ENCODE assay signal across 23 cellular contexts in the genomic region with DNA sequence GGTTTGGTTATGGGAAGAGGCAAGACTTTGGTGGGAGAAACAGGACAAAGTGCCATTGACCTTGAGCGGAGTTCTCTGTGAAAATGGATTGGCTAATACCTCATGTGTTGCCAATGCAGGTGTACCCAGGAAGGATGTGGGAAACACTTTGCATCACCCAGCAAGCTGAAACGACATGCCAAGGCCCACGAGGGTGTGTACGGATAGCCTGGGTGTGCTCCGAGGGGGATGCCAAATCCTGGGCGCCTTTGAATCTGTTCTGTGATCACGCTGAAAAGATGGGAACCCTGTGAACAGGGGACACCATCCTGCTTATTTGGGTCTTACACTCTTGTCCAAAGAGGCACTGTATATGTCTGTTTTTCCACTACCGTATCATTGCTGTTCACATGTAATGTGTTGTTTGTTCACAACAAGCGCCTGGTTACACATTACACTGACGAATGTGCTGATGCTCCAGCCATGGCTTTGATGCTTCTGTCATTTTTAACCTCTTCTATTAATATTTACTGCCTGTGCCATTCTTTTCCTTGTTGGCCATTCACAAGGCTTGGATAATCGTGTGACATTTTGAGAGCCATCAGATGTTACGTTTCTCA. TPM values are rescaled to one million over a fixed set of nuclear protein-coding genes. Genes with fewer than 3 reads are reported as not detected.
DNase-seq lines count a peak whose midpoint lies in the region; ATAC-seq and TF ChIP-seq lines count a peak whose summit lies in the region.
"Had no signal": no experiment of that assay in that cellular context is flagged by ENCODE, and none has a peak within 500 bp of the region (broad histone marks: within the 10 kb centered on the region; RNA-seq: fewer than 3 reads in every experiment).

No MANE protein-coding gene starts in this region.

- H3K27ac ChIP-seq in CD8-positive, alpha-beta memory T cell (ENCODE audit: low read depth, low read length), result peak overlapping the region; percentile 47
- peak overlapping the region; percentile 39 for H3K27ac ChIP-seq in naive thymus-derived CD4-positive, alpha-beta T cell (ENCODE audit: low read depth, low read length)
- no peak overlapping the region for H3K27ac ChIP-seq in RWPE1
- H3K27ac ChIP-seq: adrenal gland, foreskin keratinocyte, heart right ventricle, SJSA1, suprapubic skin had no signal

- no peak for DNase-seq in activated T-cell treated with anti-CD3 and anti-CD28 coated beads, Interleukin-2, amount 50 U/mL, for 72 hours
- DNase-seq in activated T-cell treated with anti-CD3 and anti-CD28 coated beads, Interleukin-2, amount 50 U/mL, for 4 hours, result no peak
- peak in 4 of 5 donors; percentile 22 to 71 (median 36) for DNase-seq in CD8-positive, alpha-beta memory T cell
- no peak for DNase-seq in naive thymus-derived CD4-positive, alpha-beta T cell
- DNase-seq in RWPE1 (ENCODE audit: low spot score), result no peak
- DNase-seq in NCI-H2107 (lab: John Stamatoyannopoulos, UW), result no peak
- DNase-seq: adrenal gland, Calu3, foreskin keratinocyte, H9, heart right ventricle, left colon, NCI-H1048, NCI-H187, NCI-H526 treated with DMSO at 0.1 percent for 48 hours, nucleus accumbens, T-helper 1 cell had no signal

- peaks cover 14 to 36% of the 10 kb centered on the region in 2 donors for H3K36me3 Mint-ChIP-seq in activated T-cell treated with anti-CD3 and anti-CD28 coated beads, Interleukin-2, amount 50 U/mL, for 72 hours (ENCODE audit: insufficient read depth in 2 of 2)
- peaks cover 52% of the 10 kb centered on the region for H3K36me3 Mint-ChIP-seq in activated T-cell treated with anti-CD3 and anti-CD28 coated beads, Interleukin-2, amount 50 U/mL, for 4 hours (ENCODE audit: insufficient read depth)
- H3K36me3 Mint-ChIP-seq in CD8-positive, alpha-beta memory T cell, result peaks cover 22 to 94% (median 43%) of the 10 kb centered on the region in 3 donors
- H3K36me3 Mint-ChIP-seq in activated T-helper 17 cell treated with anti-CD3 and anti-CD28 coated beads, Interleukin-2, amount 50 U/mL, for 72 hours (ENCODE audit: low read depth), result peaks cover 98% of the 10 kb centered on the region
- H3K36me3 Mint-ChIP-seq in naive thymus-derived CD4-positive, alpha-beta T cell, result peaks cover 12 to 64% (median 32%) of the 10 kb centered on the region in 5 donors

- peak overlapping the region; percentile 86 for H3K27ac Mint-ChIP-seq in activated T-cell treated with anti-CD3 and anti-CD28 coated beads, Interleukin-2, amount 50 U/mL, for 72 hours
- peak overlapping the region; percentile 83 to 98 (median 92) for H3K27ac Mint-ChIP-seq in CD8-positive, alpha-beta memory T cell
- peak overlapping the region; percentile 69 for H3K27ac Mint-ChIP-seq in activated T-helper 17 cell treated with anti-CD3 and anti-CD28 coated beads, Interleukin-2, amount 50 U/mL, for 72 hours
- H3K27ac Mint-ChIP-seq in naive thymus-derived CD4-positive, alpha-beta T cell, result peak overlapping the region; percentile 46 to 90 (median 78)

- H3K36me3 ChIP-seq in CD8-positive, alpha-beta memory T cell (ENCODE audit: insufficient read depth, low read length), result peaks cover 72% of the 10 kb centered on the region
- peaks cover 8 to 78% (median 41%) of the 10 kb centered on the region in 3 experiments for H3K36me3 ChIP-seq in naive thymus-derived CD4-positive, alpha-beta T cell (ENCODE audit: control insufficient read depth in 2 of 3, insufficient read depth in 3 of 3, low read length in 3 of 3)

- CTCF ChIA-PET in CD8-positive, alpha-beta memory T cell (lab: Charles Lee), result interaction anchor here (1.6 to 1.9 kb wide), 3 partner anchors 11 to 187 kb away, joined by 3 to 9 read pairs (median 4); a partner anchor contains a TSS
- CTCF ChIA-PET in naive thymus-derived CD4-positive, alpha-beta T cell (lab: Charles Lee), result interaction anchor here (1.2 kb wide), 1 partner anchor 54 kb away, joined by 3 read pairs; no protein-coding TSS in a partner anchor
- CTCF ChIA-PET in RWPE1 (lab: Yijun Ruan, JAX), result interaction anchor here (0.7 kb wide), 1 partner anchor 546 kb away, joined by 5 read pairs; no protein-coding TSS in a partner anchor

- intact Hi-C loops in naive thymus-derived CD4-positive, alpha-beta T cell (cut with micrococcal nuclease), result loop anchor here in 1 of 2 donors (1.0 kb wide), 1 partner anchor 10 kb away; no protein-coding TSS in a partner anchor

- ATAC-seq in activated T-cell treated with anti-CD3 and anti-CD28 coated beads, Interleukin-2, amount 50 U/mL, for 72 hours (replicated peaks in 1 of 2), result no peak
- ATAC-seq in activated T-cell treated with anti-CD3 and anti-CD28 coated beads, Interleukin-2, amount 50 U/mL, for 4 hours, result no peak
- ATAC-seq in activated T-helper 17 cell treated with anti-CD3 and anti-CD28 coated beads, Interleukin-2, amount 50 U/mL, for 72 hours (replicated peaks), result no peak
- no peak for ATAC-seq in naive thymus-derived CD4-positive, alpha-beta T cell
- no peak for ATAC-seq in GM19455 (IDR thresholded peaks at IDR 0.05; ENCODE audit: unreplicated experiment)
- ATAC-seq: foreskin keratinocyte, heart right ventricle, left colon had no signal

- peaks cover 39% of the 10 kb centered on the region for H3K4me1 Mint-ChIP-seq in activated T-cell treated with anti-CD3 and anti-CD28 coated beads, Interleukin-2, amount 50 U/mL, for 72 hours (ENCODE audit: low read depth)
- peaks cover 40% of the 10 kb centered on the region for H3K4me1 Mint-ChIP-seq in activated T-cell treated with anti-CD3 and anti-CD28 coated beads, Interleukin-2, amount 50 U/mL, for 4 hours (ENCODE audit: low read depth)
- peaks cover 53 to 71% (median 64%) of the 10 kb centered on the region in 3 donors for H3K4me1 Mint-ChIP-seq in CD8-positive, alpha-beta memory T cell
- peaks cover 13% of the 10 kb centered on the region for H3K4me1 Mint-ChIP-seq in activated T-helper 17 cell treated with anti-CD3 and anti-CD28 coated beads, Interleukin-2, amount 50 U/mL, for 72 hours
- peaks cover 11 to 56% (median 49%) of the 10 kb centered on the region in 7 donors for H3K4me1 Mint-ChIP-seq in naive thymus-derived CD4-positive, alpha-beta T cell
- H3K4me1 Mint-ChIP-seq: H9 had no signal

- peaks cover 40% of the 10 kb centered on the region for H3K4me1 ChIP-seq in CD8-positive, alpha-beta memory T cell (ENCODE audit: insufficient read depth, low read length)
- peaks cover 20 to 35% of the 10 kb centered on the region in 2 donors for H3K4me1 ChIP-seq in naive thymus-derived CD4-positive, alpha-beta T cell (ENCODE audit: control insufficient read depth in 2 of 2, insufficient read depth in 2 of 2, low read length in 2 of 2)
- H3K4me1 ChIP-seq: foreskin keratinocyte, SJSA1 had no signal

- peak overlapping the region in 1 of 2 donors; percentile 17 for H3K4me3 Mint-ChIP-seq in activated T-cell treated with anti-CD3 and anti-CD28 coated beads, Interleukin-2, amount 50 U/mL, for 72 hours
- no peak overlapping the region for H3K4me3 Mint-ChIP-seq in activated T-cell treated with anti-CD3 and anti-CD28 coated beads, Interleukin-2, amount 50 U/mL, for 4 hours
- H3K4me3 Mint-ChIP-seq in CD8-positive, alpha-beta memory T cell, result peak overlapping the region; percentile 13 to 72 (median 60)
- peak overlapping the region; percentile 19 for H3K4me3 Mint-ChIP-seq in activated T-helper 17 cell treated with anti-CD3 and anti-CD28 coated beads, Interleukin-2, amount 50 U/mL, for 72 hours
- H3K4me3 Mint-ChIP-seq in naive thymus-derived CD4-positive, alpha-beta T cell, result peak overlapping the region in 6 of 10 donors; percentile 10 to 51 (median 38)
- H3K4me3 Mint-ChIP-seq: brain, H9, memory B cell had no signal

- H3K27me3 ChIP-seq in CD8-positive, alpha-beta memory T cell (ENCODE audit: insufficient read depth, low read length, poor library complexity, severe bottlenecking), result no peaks in the 10 kb centered on the region
- H3K27me3 ChIP-seq in naive thymus-derived CD4-positive, alpha-beta T cell (ENCODE audit: control insufficient read depth in 2 of 2, insufficient read depth in 2 of 2, low read length in 2 of 2), result no peaks in the 10 kb centered on the region
- H3K27me3 ChIP-seq: adrenal gland, foreskin keratinocyte, heart right ventricle, SJSA1, suprapubic skin had no signal

- H3K4me3 ChIP-seq in CD8-positive, alpha-beta memory T cell (ENCODE audit: low read length), result no peak overlapping the region
- no peak overlapping the region for H3K4me3 ChIP-seq in naive thymus-derived CD4-positive, alpha-beta T cell (ENCODE audit: low read length)
- H3K4me3 ChIP-seq: adrenal gland, heart right ventricle, SJSA1, suprapubic skin had no signal

- H3K9me3 ChIP-seq in CD8-positive, alpha-beta memory T cell (ENCODE audit: low read length), result no peaks in the 10 kb centered on the region
- no peaks in the 10 kb centered on the region for H3K9me3 ChIP-seq in naive thymus-derived CD4-positive, alpha-beta T cell (ENCODE audit: control insufficient read depth in 2 of 3, low read length in 3 of 3)
- H3K9me3 ChIP-seq: adrenal gland, heart right ventricle, SJSA1, suprapubic skin had no signal

- POLR2A ChIA-PET in CD8-positive, alpha-beta memory T cell (lab: Charles Lee), result interaction anchor here (0.6 to 1.5 kb wide), 5 partner anchors 10 to 712 kb away, joined by 3 to 4 read pairs (median 4); a partner anchor contains a TSS
- POLR2A ChIA-PET in naive thymus-derived CD4-positive, alpha-beta T cell (lab: Charles Lee), result interaction anchor here (10.5 kb wide), 2 partner anchors 11 to 19 kb away, joined by 196 to 477 read pairs; a partner anchor contains a TSS
- POLR2A ChIA-PET in RWPE1 (lab: Yijun Ruan, JAX; ENCODE audit: low non-redundant PET), result interaction anchor here (0.7 kb wide), 1 partner anchor 187 kb away, joined by 3 read pairs; a partner anchor contains a TSS

- no peaks in the 10 kb centered on the region for H3K9me3 Mint-ChIP-seq in activated T-cell treated with anti-CD3 and anti-CD28 coated beads, Interleukin-2, amount 50 U/mL, for 72 hours
- no peaks in the 10 kb centered on the region for H3K9me3 Mint-ChIP-seq in activated T-cell treated with anti-CD3 and anti-CD28 coated beads, Interleukin-2, amount 50 U/mL, for 4 hours
- no peaks in the 10 kb centered on the region for H3K9me3 Mint-ChIP-seq in CD8-positive, alpha-beta memory T cell
- H3K9me3 Mint-ChIP-seq in activated T-helper 17 cell treated with anti-CD3 and anti-CD28 coated beads, Interleukin-2, amount 50 U/mL, for 72 hours, result no peaks in the 10 kb centered on the region
- H3K9me3 Mint-ChIP-seq in naive thymus-derived CD4-positive, alpha-beta T cell, result no peaks in the 10 kb centered on the region
- H3K9me3 Mint-ChIP-seq: brain, H9, memory B cell had no signal

- TF ChIP-seq CTCF in RWPE1 (conservative IDR thresholded peaks at IDR 0.05; ENCODE audit: low read depth), result no peak

- no peaks in the 10 kb centered on the region for H3K27me3 Mint-ChIP-seq in activated T-cell treated with anti-CD3 and anti-CD28 coated beads, Interleukin-2, amount 50 U/mL, for 72 hours (ENCODE audit: low read depth)
- H3K27me3 Mint-ChIP-seq in activated T-cell treated with anti-CD3 and anti-CD28 coated beads, Interleukin-2, amount 50 U/mL, for 4 hours (ENCODE audit: low read depth), result no peaks in the 10 kb centered on the region
- no peaks in the 10 kb centered on the region for H3K27me3 Mint-ChIP-seq in CD8-positive, alpha-beta memory T cell
- no peaks in the 10 kb centered on the region for H3K27me3 Mint-ChIP-seq in activated T-helper 17 cell treated with anti-CD3 and anti-CD28 coated beads, Interleukin-2, amount 50 U/mL, for 72 hours
- no peaks in the 10 kb centered on the region for H3K27me3 Mint-ChIP-seq in naive thymus-derived CD4-positive, alpha-beta T cell
- H3K27me3 Mint-ChIP-seq: brain, memory B cell had no signal

RNA-seq across cellular contexts. Expression of a gene that starts 8.3 kb away (rescaled TPM):
- 100 to 1,000 TPM; 188 to 237 TPM for total RNA-seq in activated T-cell treated with anti-CD3 and anti-CD28 coated beads, Interleukin-2, amount 50 U/mL, for 72 hours
- total RNA-seq in activated T-cell treated with anti-CD3 and anti-CD28 coated beads, Interleukin-2, amount 50 U/mL, for 4 hours, result 100 to 1,000 TPM; 203 to 279 (median 246) TPM
- total RNA-seq in CD8-positive, alpha-beta memory T cell, result 100 to 1,000 TPM; 296 to 323 TPM
- polyA plus RNA-seq in CD8-positive, alpha-beta memory T cell, result 606 TPM
- total RNA-seq in activated T-helper 17 cell treated with anti-CD3 and anti-CD28 coated beads, Interleukin-2, amount 50 U/mL, for 72 hours, result 100 to 1,000 TPM; 114 to 226 TPM
- 100 to 1,000 TPM; 123 to 254 (median 206) TPM for total RNA-seq in naive thymus-derived CD4-positive, alpha-beta T cell
- polyA plus RNA-seq in naive thymus-derived CD4-positive, alpha-beta T cell, result 100 to 1,000 TPM; 331 to 489 TPM

RNA-seq across cellular contexts. Expression of a gene that starts 17.7 kb away (rescaled TPM):
- total RNA-seq in activated T-cell treated with anti-CD3 and anti-CD28 coated beads, Interleukin-2, amount 50 U/mL, for 72 hours, result 10 to 100 TPM; 25.0 to 30.6 TPM
- 10 to 100 TPM; 19.8 to 28.2 (median 21.2) TPM for total RNA-seq in activated T-cell treated with anti-CD3 and anti-CD28 coated beads, Interleukin-2, amount 50 U/mL, for 4 hours
- 10 to 100 TPM; 35.7 to 37.5 TPM for total RNA-seq in CD8-positive, alpha-beta memory T cell
- 88.2 TPM for polyA plus RNA-seq in CD8-positive, alpha-beta memory T cell
- 10 to 100 TPM; 36.2 to 41.2 TPM for total RNA-seq in activated T-helper 17 cell treated with anti-CD3 and anti-CD28 coated beads, Interleukin-2, amount 50 U/mL, for 72 hours
- 10 to 100 TPM; 28.4 to 89.6 (median 51.3) TPM for total RNA-seq in naive thymus-derived CD4-positive, alpha-beta T cell
- polyA plus RNA-seq in naive thymus-derived CD4-positive, alpha-beta T cell, result 100 to 1,000 TPM in 1 of 2 donors, 10 to 100 TPM in 1; 74.9 to 105 TPM

Comparison
In these comparisons a context has a peak if more than half of its experiments do, and no peak if none do; other contexts are left out.
1. DNase-seq: peak in CD8-positive, alpha-beta memory T cell (4 of 5); none in activated T-cell treated with anti-CD3 and anti-CD28 coated beads, Interleukin-2, amount 50 U/mL, for 72 hours (0 of 2), activated T-cell treated with anti-CD3 and anti-CD28 coated beads, Interleukin-2, amount 50 U/mL, for 4 hours (single experiment), naive thymus-derived CD4-positive, alpha-beta T cell (0 of 9), RWPE1 (single experiment) and NCI-H2107 (single experiment).
2. Peak in every context shown above with its lines, with median percentiles within 50 percentile points of each other: H3K27ac Mint-ChIP-seq.